ENCODE assay signal across 15 cellular contexts in the genomic region with DNA sequence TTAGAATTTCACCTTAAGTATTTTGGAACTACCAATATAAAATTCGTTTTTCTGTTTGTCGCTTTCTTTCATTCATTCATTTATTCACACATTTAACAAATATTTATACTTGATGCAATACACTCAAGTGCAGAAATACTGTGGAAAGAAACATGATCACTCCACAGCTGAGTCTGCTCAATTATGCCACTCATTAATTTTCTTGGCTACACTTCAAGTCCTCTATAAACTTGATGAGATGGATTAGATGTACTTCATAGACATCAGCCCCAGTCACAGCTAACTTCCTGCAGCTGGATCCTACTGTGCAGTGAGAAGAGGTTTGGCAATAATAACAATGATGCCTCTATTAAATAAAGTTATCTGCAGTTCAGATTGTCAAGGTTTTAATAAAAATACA.
DNase-seq lines count a peak whose midpoint lies in the region; ATAC-seq lines count a peak whose summit lies in the region.
"Had no signal": no experiment of that assay in that cellular context is flagged by ENCODE, and none has a peak within 500 bp of the region (broad histone marks: within the 10 kb centered on the region; RNA-seq: fewer than 3 reads in every experiment).

No MANE protein-coding gene starts in this region.

- H3K27ac Mint-ChIP-seq in activated naive CD8-positive, alpha-beta T cell treated with anti-CD3 and anti-CD28 coated beads, Interleukin-2, amount 50 U/mL, for 24 hours = no peak overlapping the region
- H3K27ac Mint-ChIP-seq: activated naive CD8-positive, alpha-beta T cell treated with anti-CD3 and anti-CD28 coated beads, Interleukin-2, amount 10 ng/mL, durations not matched to agents 7 days and 5 days; stimulated activated naive CD8-positive, alpha-beta T cell treated with anti-CD3 and anti-CD28 coated beads, Interleukin-15, amount 100 ng/mL, for 72 hours had no signal

- H3K4me3 Mint-ChIP-seq in activated naive CD8-positive, alpha-beta T cell treated with anti-CD3 and anti-CD28 coated beads, Interleukin-2, amount 50 U/mL, for 24 hours = no peak overlapping the region
- H3K4me3 Mint-ChIP-seq: activated naive CD8-positive, alpha-beta T cell treated with anti-CD3 and anti-CD28 coated beads, Interleukin-2, amount 10 ng/mL, durations not matched to agents 7 days and 5 days; stimulated activated naive CD8-positive, alpha-beta T cell treated with anti-CD3 and anti-CD28 coated beads, Interleukin-15, amount 100 ng/mL, for 72 hours had no signal

- no peak for ATAC-seq in HG03354 (IDR thresholded peaks at IDR 0.05; ENCODE audit: poor library complexity, severe bottlenecking, unreplicated experiment)
- ATAC-seq in activated naive CD8-positive, alpha-beta T cell treated with anti-CD3 and anti-CD28 coated beads, Interleukin-2, amount 50 U/mL, for 24 hours = no peak
- ATAC-seq: K562; stimulated activated naive CD8-positive, alpha-beta T cell treated with anti-CD3 and anti-CD28 coated beads, Interleukin-15, amount 100 ng/mL, for 72 hours had no signal

- DNase-seq in DMS 273 (lab: John Stamatoyannopoulos, UW; ENCODE audit: unreplicated experiment) (peak; percentile 69), M059J (ENCODE audit: low read depth) (peak; percentile 51), NCI-H524 treated with DMSO at 0.1 percent for 48 hours (lab: John Stamatoyannopoulos, UW) (peak; percentile 73), left kidney (ENCODE audit: low read depth, low spot score) (peak; percentile 76), nucleus accumbens (lab: John Stamatoyannopoulos, UW) (no peak), posterior vena cava (ENCODE audit: low spot score) (no peak)
- DNase-seq in activated naive CD8-positive, alpha-beta T cell treated with anti-CD3 and anti-CD28 coated beads, Interleukin-2, amount 50 U/mL, for 24 hours = no peak
- DNase-seq: activated CD8-positive, alpha-beta memory T cell treated with anti-CD3 and anti-CD28 coated beads, Interleukin-2, amount 50 U/mL, for 4 hours; activated naive CD8-positive, alpha-beta T cell treated with anti-CD3 and anti-CD28 coated beads, Interleukin-2, amount 10 ng/mL, durations not matched to agents 7 days and 5 days; C1 segment of cervical spinal cord; GDM1; NCI-H345; stimulated activated naive CD8-positive, alpha-beta T cell treated with anti-CD3 and anti-CD28 coated beads, Interleukin-15, amount 100 ng/mL, for 72 hours had no signal

- peaks cover 3% of the 10 kb centered on the region for H3K9me3 Mint-ChIP-seq in activated naive CD8-positive, alpha-beta T cell treated with anti-CD3 and anti-CD28 coated beads, Interleukin-2, amount 50 U/mL, for 24 hours
- H3K9me3 Mint-ChIP-seq: activated naive CD8-positive, alpha-beta T cell treated with anti-CD3 and anti-CD28 coated beads, Interleukin-2, amount 10 ng/mL, durations not matched to agents 7 days and 5 days; stimulated activated naive CD8-positive, alpha-beta T cell treated with anti-CD3 and anti-CD28 coated beads, Interleukin-15, amount 100 ng/mL, for 72 hours had no signal

- no peaks in the 10 kb centered on the region for H3K27me3 Mint-ChIP-seq in activated naive CD8-positive, alpha-beta T cell treated with anti-CD3 and anti-CD28 coated beads, Interleukin-2, amount 50 U/mL, for 24 hours
- H3K27me3 Mint-ChIP-seq: activated naive CD8-positive, alpha-beta T cell treated with anti-CD3 and anti-CD28 coated beads, Interleukin-2, amount 10 ng/mL, durations not matched to agents 7 days and 5 days; stimulated activated naive CD8-positive, alpha-beta T cell treated with anti-CD3 and anti-CD28 coated beads, Interleukin-15, amount 100 ng/mL, for 72 hours had no signal

- H3K4me1 Mint-ChIP-seq in activated naive CD8-positive, alpha-beta T cell treated with anti-CD3 and anti-CD28 coated beads, Interleukin-2, amount 50 U/mL, for 24 hours = no peaks in the 10 kb centered on the region
- H3K4me1 Mint-ChIP-seq: activated naive CD8-positive, alpha-beta T cell treated with anti-CD3 and anti-CD28 coated beads, Interleukin-2, amount 10 ng/mL, durations not matched to agents 7 days and 5 days; stimulated activated naive CD8-positive, alpha-beta T cell treated with anti-CD3 and anti-CD28 coated beads, Interleukin-15, amount 100 ng/mL, for 72 hours had no signal

- H3K36me3 Mint-ChIP-seq in activated naive CD8-positive, alpha-beta T cell treated with anti-CD3 and anti-CD28 coated beads, Interleukin-2, amount 50 U/mL, for 24 hours (ENCODE audit: low read depth) = no peaks in the 10 kb centered on the region
- H3K36me3 Mint-ChIP-seq: activated naive CD8-positive, alpha-beta T cell treated with anti-CD3 and anti-CD28 coated beads, Interleukin-2, amount 10 ng/mL, durations not matched to agents 7 days and 5 days had no signal

- intact Hi-C loops in posterior vena cava (cut with DNase I) = no loop called here

Comparison
In these comparisons a context has a peak if more than half of its experiments do, and no peak if none do; other contexts are left out.
1. DNase-seq: peak in DMS 273 (single experiment), M059J (single experiment), NCI-H524 treated with DMSO at 0.1 percent for 48 hours (single experiment) and left kidney (single experiment); none in nucleus accumbens (0 of 56), posterior vena cava (single experiment) and activated naive CD8-positive, alpha-beta T cell treated with anti-CD3 and anti-CD28 coated beads, Interleukin-2, amount 50 U/mL, for 24 hours (single experiment).